In the genomic region with DNA sequence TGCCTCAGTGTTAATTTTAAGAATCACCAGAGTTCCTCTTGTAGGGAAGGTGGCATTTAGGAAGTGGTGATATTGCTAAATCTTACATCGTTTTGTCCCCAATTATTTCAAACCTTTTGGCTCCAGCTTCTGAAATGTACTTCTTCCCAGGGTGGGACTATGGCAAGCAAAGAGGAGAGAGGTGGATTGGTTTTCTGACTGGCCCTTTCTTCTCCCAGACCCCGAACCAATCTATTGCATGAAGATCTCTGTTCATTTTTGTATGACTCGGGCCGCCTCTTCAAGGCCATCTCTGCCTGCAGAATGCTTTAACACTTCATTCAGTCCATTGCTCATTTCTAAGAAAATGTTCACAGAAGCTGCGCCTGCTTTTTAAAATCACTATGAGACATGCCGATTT, we compare ENCODE assay signal across 22 cellular contexts. TPM values are rescaled to one million over a fixed set of nuclear protein-coding genes. Genes with fewer than 3 reads are reported as not detected.
DNase-seq lines count a peak whose midpoint lies in the region; ATAC-seq and TF ChIP-seq lines count a peak whose summit lies in the region.
"Had no signal": no experiment of that assay in that cellular context is flagged by ENCODE, and none has a peak within 500 bp of the region (broad histone marks: within the 10 kb centered on the region; RNA-seq: fewer than 3 reads in every experiment).

No MANE protein-coding gene starts in this region.

- H3K27me3 ChIP-seq in esophagus muscularis mucosa (peaks cover 4 to 100% (median 76%) of the 10 kb centered on the region in 4 donors), skeletal muscle tissue (ENCODE audit: control insufficient read depth in 3 of 3, insufficient read depth in 3 of 3, low read length in 3 of 3) (peaks cover 6 to 45% (median 15%) of the 10 kb centered on the region in 3 donors), right cardiac atrium (ENCODE audit: control insufficient read depth, insufficient read depth) (peaks cover 2% of the 10 kb centered on the region)

- DNase-seq in WTC11 (ENCODE audit: low spot score) (no peak), esophagus muscularis mucosa (ENCODE audit: extremely low spot score) (peak; percentile 60), neural crest cell (ENCODE audit: low read depth, low spot score) (no peak), NCI-H2196 treated with DMSO at 0.1 percent for 48 hours (lab: John Stamatoyannopoulos, UW; ENCODE audit: unreplicated experiment) (no peak), right cardiac atrium (no peak), NCI-H2196 (lab: John Stamatoyannopoulos, UW; ENCODE audit: unreplicated experiment) (no peak)
- DNase-seq: ACHN; CD4-positive, alpha-beta memory T cell; DND-41; GM23248; KG1; NCI-H1105; NCI-H146; NCI-H2029; NCI-H345; NCI-H524; NCI-H82; SIG-M5 had no signal

- no peak for ATAC-seq in WTC11
- ATAC-seq in right cardiac atrium, result no peak
- ATAC-seq: Panc1 had no signal

- intact Hi-C loops in esophagus muscularis mucosa (cut with DNase I), result no loop called here
- intact Hi-C loops in right cardiac atrium (cut with DNase I), result no loop called here

- H3K9me3 Mint-ChIP-seq in WTC11, result no peaks in the 10 kb centered on the region
- H3K9me3 Mint-ChIP-seq in neural crest cell, result peaks cover 3% of the 10 kb centered on the region

- TF ChIP-seq CTCF in WTC11 (IDR thresholded peaks at IDR 0.05) (no peak), esophagus muscularis mucosa (IDR thresholded peaks at IDR 0.05) (no peak), neural crest cell (conservative IDR thresholded peaks at IDR 0.05) (no peak)

- 27% methylated on average over 6 of the region's 6 CpGs for WGBS in esophagus muscularis mucosa
- WGBS in right cardiac atrium, result 15% methylated on average over 6 of the region's 6 CpGs

- H3K36me3 ChIP-seq in esophagus muscularis mucosa, result no peaks in the 10 kb centered on the region
- peaks cover 0 to 2% (median 2%) of the 10 kb centered on the region in 3 donors for H3K36me3 ChIP-seq in skeletal muscle tissue (ENCODE audit: control insufficient read depth in 3 of 3, insufficient read depth in 3 of 3, low read length in 3 of 3)
- H3K36me3 ChIP-seq: BLaER1 treated with 17β-estradiol and CSF1 and Interleukin-3, amounts not matched to agents 10 nM and 100 nM; HAP-1 had no signal

- H3K27me3 Mint-ChIP-seq in WTC11 (ENCODE audit: low read depth), result peaks cover 99% of the 10 kb centered on the region
- peaks cover 97% of the 10 kb centered on the region for H3K27me3 Mint-ChIP-seq in neural crest cell (ENCODE audit: low read depth)

- H3K36me3 Mint-ChIP-seq in WTC11, result no peaks in the 10 kb centered on the region
- H3K36me3 Mint-ChIP-seq in neural crest cell (ENCODE audit: low read depth), result peaks cover 2% of the 10 kb centered on the region

- H3K4me1 ChIP-seq in esophagus muscularis mucosa (peaks cover 23 to 45% (median 39%) of the 10 kb centered on the region in 4 donors), skeletal muscle tissue (ENCODE audit: control insufficient read depth in 3 of 3, insufficient read depth in 3 of 3, low read length in 3 of 3) (peaks cover 6 to 43% (median 22%) of the 10 kb centered on the region in 3 donors), right cardiac atrium (ENCODE audit: control insufficient read depth, insufficient read depth, low read length) (peaks cover 9% of the 10 kb centered on the region)
- H3K4me1 ChIP-seq: HAP-1 had no signal

- TF ChIP-seq EP300 in esophagus muscularis mucosa (IDR thresholded peaks at IDR 0.05), result no peak

- H3K27ac Mint-ChIP-seq in WTC11 (no peak overlapping the region), neural crest cell (ENCODE audit: unreplicated experiment) (no peak overlapping the region)
- H3K27ac Mint-ChIP-seq: CD4-positive, alpha-beta memory T cell had no signal

- CTCF ChIA-PET in WTC11 (lab: Charles Lee), result interaction anchor here (2.3 kb wide), 1 partner anchor 51 kb away, joined by 6 read pairs; no protein-coding TSS in a partner anchor

- H3K9ac ChIP-seq in skeletal muscle tissue (ENCODE audit: low read depth in 1 of 3, low read length in 3 of 3), result peak overlapping the region; percentile 94 to 96 (median 95)
- H3K9ac ChIP-seq: BLaER1 treated with 17β-estradiol and CSF1 and Interleukin-3, amounts not matched to agents 10 nM and 100 nM; GM23248 had no signal

- H3K4me3 Mint-ChIP-seq in WTC11 (peak overlapping the region; percentile 33), neural crest cell (peak overlapping the region; percentile 44)

- no peak for TF ChIP-seq POLR2A in esophagus muscularis mucosa (IDR thresholded peaks at IDR 0.05; ENCODE audit: low read depth)

- H3K4me3 ChIP-seq in esophagus muscularis mucosa (no peak overlapping the region), skeletal muscle tissue (ENCODE audit: low read length in 3 of 3) (peak overlapping the region; percentile 90 to 93 (median 92)), right cardiac atrium (ENCODE audit: low read length) (no peak overlapping the region)
- H3K4me3 ChIP-seq: BLaER1 treated with 17β-estradiol and CSF1 and Interleukin-3, amounts not matched to agents 10 nM and 100 nM; HAP-1 had no signal

- H3K9me3 ChIP-seq in esophagus muscularis mucosa (no peaks in the 10 kb centered on the region), skeletal muscle tissue (ENCODE audit: control insufficient read depth in 3 of 3, low read length in 3 of 3) (no peaks in the 10 kb centered on the region), right cardiac atrium (ENCODE audit: control insufficient read depth, low read length) (no peaks in the 10 kb centered on the region)
- H3K9me3 ChIP-seq: HAP-1 had no signal

- POLR2A ChIA-PET in WTC11 (lab: Charles Lee), result interaction anchor here (1.1 kb wide), 1 partner anchor 72 kb away, joined by 3 read pairs; no protein-coding TSS in a partner anchor

- H3K27ac ChIP-seq in esophagus muscularis mucosa (replicated peaks in 1 of 4) (no peak overlapping the region), skeletal muscle tissue (ENCODE audit: low read depth, low read length) (peak overlapping the region; percentile 94), right cardiac atrium (ENCODE audit: low read length) (no peak overlapping the region)
- H3K27ac ChIP-seq: BLaER1 treated with 17β-estradiol and CSF1 and Interleukin-3, amounts not matched to agents 10 nM and 100 nM; GM23248 had no signal

- H3K4me1 Mint-ChIP-seq in WTC11 (peaks cover 47% of the 10 kb centered on the region), neural crest cell (peaks cover 9% of the 10 kb centered on the region)

TF ChIP-seq in WTC11, 78 proteins besides CTCF, POLR2A, EP300 and RAD21:
- TF ChIP-seq SMAD4 (CRISPR knock-in tag; IDR thresholded peaks at IDR 0.05), result no peak
- TF ChIP-seq, protein P1, sequence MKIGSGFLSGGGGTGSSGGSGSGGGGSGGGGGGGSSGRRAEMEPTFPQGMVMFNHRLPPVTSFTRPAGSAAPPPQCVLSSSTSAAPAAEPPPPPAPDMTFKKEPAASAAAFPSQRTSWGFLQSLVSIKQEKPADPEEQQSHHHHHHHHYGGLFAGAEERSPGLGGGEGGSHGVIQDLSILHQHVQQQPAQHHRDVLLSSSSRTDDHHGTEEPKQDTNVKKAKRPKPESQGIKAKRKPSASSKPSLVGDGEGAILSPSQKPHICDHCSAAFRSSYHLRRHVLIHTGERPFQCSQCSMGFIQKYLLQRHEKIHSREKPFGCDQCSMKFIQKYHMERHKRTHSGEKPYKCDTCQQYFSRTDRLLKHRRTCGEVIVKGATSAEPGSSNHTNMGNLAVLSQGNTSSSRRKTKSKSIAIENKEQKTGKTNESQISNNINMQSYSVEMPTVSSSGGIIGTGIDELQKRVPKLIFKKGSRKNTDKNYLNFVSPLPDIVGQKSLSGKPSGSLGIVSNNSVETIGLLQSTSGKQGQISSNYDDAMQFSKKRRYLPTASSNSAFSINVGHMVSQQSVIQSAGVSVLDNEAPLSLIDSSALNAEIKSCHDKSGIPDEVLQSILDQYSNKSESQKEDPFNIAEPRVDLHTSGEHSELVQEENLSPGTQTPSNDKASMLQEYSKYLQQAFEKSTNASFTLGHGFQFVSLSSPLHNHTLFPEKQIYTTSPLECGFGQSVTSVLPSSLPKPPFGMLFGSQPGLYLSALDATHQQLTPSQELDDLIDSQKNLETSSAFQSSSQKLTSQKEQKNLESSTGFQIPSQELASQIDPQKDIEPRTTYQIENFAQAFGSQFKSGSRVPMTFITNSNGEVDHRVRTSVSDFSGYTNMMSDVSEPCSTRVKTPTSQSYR (CRISPR knock-in tag; IDR thresholded peaks at IDR 0.05), result no peak
- TF ChIP-seq GRHL2 (CRISPR knock-in tag; IDR thresholded peaks at IDR 0.05; ENCODE audit: insufficient replicate concordance, severe bottlenecking), result no peak
- TF ChIP-seq NFATC4 (CRISPR knock-in tag; IDR thresholded peaks at IDR 0.05), result no peak

RNA-seq across cellular contexts. Expression of a gene that starts 1.6 kb away (rescaled TPM):
- total RNA-seq in WTC11 (2021) (0.11 TPM in 1 of 3 replicates, not detected in the others), esophagus muscularis mucosa (not detected), neural crest cell (0.16 and 0.25 TPM in 2 replicates), skeletal muscle tissue (17.7 TPM), right cardiac atrium (10 to 100 TPM in 1 of 4 donors, 1 to 10 TPM in 3; 1.9 to 22.8 (median 3.5) TPM)
- 1.8 TPM for polyA plus RNA-seq in right cardiac atrium
- total RNA-seq: CD4-positive, alpha-beta memory T cell; GM23248 had no signal
- polyA plus RNA-seq: CD4-positive, alpha-beta memory T cell; GM23248 had no signal

Comparison
In these comparisons a context has a peak if more than half of its experiments do, and no peak if none do; other contexts are left out.
1. H3K4me3 ChIP-seq: peak in skeletal muscle tissue (3 of 3); none in esophagus muscularis mucosa (0 of 4) and right cardiac atrium (single experiment).